Comparison of ENCODE assay signal across 1 cellular context in the genomic region with DNA sequence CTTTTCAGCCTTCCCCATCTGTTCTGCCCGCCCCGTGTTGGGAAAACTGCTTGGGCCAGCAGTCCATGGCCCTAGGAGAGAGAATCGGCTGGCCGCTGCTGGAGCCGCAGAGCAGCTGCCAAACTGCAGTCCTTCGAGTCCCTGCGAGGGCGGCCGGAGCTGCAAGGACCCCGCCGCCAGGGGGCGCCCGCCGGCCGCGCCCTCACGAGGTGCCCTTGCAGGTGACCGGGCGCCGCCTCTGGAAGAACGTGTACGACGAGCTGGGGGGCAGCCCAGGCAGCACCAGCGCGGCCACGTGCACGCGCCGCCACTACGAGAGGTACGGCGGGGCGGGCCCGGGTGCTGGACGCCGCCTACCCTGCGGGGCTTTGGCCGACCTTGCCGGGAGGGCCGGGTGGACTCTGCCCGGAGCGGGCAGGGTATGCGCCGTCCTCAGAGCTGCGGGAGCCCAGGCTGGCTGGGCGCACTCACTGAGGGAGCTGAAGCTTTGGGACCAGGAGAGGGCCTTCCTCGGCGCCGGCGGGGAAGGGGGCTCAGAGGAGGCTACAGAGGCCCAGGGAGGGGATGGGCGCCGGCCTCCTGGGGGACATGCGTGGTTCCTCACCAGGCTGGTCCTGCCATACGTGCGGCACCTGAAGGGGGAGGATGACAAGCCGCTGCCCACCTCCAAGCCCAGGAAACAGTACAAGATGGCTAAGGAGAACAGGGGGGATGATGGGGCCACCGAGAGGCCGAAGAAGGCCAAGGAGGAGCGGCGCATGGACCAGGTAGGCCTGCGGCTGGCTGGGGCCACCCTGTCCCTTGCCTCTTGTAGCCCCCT.
TF ChIP-seq lines count a peak whose summit lies in the region.

No MANE protein-coding gene starts in this region.

TF ChIP-seq in SK-N-SH treated with all-trans-retinoic acid at 6 μM for 48 hours, 23 proteins besides CTCF, POLR2A, EP300 and RAD21 (continued from another document):
- no peak for TF ChIP-seq PATZ1 (CRISPR knock-in tag; IDR thresholded peaks at IDR 0.05; ENCODE audit: borderline replicate concordance)
- TF ChIP-seq ZFP3 (CRISPR knock-in tag; IDR thresholded peaks at IDR 0.05), result no peak
- TF ChIP-seq CSDC2 (CRISPR knock-in tag; IDR thresholded peaks at IDR 0.05), result no peak
- TF ChIP-seq ARNTL (CRISPR knock-in tag; IDR thresholded peaks at IDR 0.05; ENCODE audit: borderline replicate concordance, low read depth), result no peak
- no peak for TF ChIP-seq PPARA (CRISPR knock-in tag; IDR thresholded peaks at IDR 0.05; ENCODE audit: borderline replicate concordance)
- TF ChIP-seq RARB (CRISPR knock-in tag; IDR thresholded peaks at IDR 0.05), result no peak
- TF ChIP-seq TOX (CRISPR knock-in tag; IDR thresholded peaks at IDR 0.05; ENCODE audit: borderline replicate concordance), result no peak
- no peak for TF ChIP-seq ZNF565 (CRISPR knock-in tag; conservative IDR thresholded peaks at IDR 0.05; ENCODE audit: low read depth)
- no peak for TF ChIP-seq ZNF70 (CRISPR knock-in tag; IDR thresholded peaks at IDR 0.05)
- no peak for TF ChIP-seq TCF4 (CRISPR knock-in tag; IDR thresholded peaks at IDR 0.05; ENCODE audit: borderline replicate concordance)
TF ChIP-seq in SK-N-SH treated with all-trans-retinoic acid at 6 μM for 48 hours: peak in this region for 0.
